Comparison of ENCODE assay signal across 6 cellular contexts in genomic region chr2:44639399-44639798, GRCh38.
"Had no signal": no experiment of that assay in that cellular context is flagged by ENCODE, and none has a peak within 500 bp of the region (broad histone marks: within the 10 kb centered on the region; RNA-seq: fewer than 3 reads in every experiment).

No MANE protein-coding gene starts in this region.

- ATAC-seq: HCT116 had no signal

- DNase-seq: GM23248, GOT3, H7, HFFc6, IMR-90 had no signal
